23 cellular contexts compared by ENCODE assay signal in genomic region chr6:155077331-155077730, GRCh38.
A peak's percentile ranks its signal among the peaks of the same experiment; 100 is the strongest.
DNase-seq lines count a peak whose midpoint lies in the region; ATAC-seq and TF ChIP-seq lines count a peak whose summit lies in the region.
"Had no signal": no experiment of that assay in that cellular context is flagged by ENCODE, and none has a peak within 500 bp of the region (broad histone marks: within the 10 kb centered on the region; RNA-seq: fewer than 3 reads in every experiment).

No MANE protein-coding gene starts in this region.

- 88 to 91% methylated on average over 7 of the region's 7 CpGs for WGBS in thyroid gland, 2 donors

- CTCF ChIA-PET in Panc1 (lab: Charles Lee): no interaction called here
- CTCF ChIA-PET in activated CD4-positive, alpha-beta T cell treated with anti-CD3 and anti-CD28 coated beads, Interleukin-2, amount 10 ng/mL, durations not matched to agents 7 days and 5 days (lab: Charles Lee): no interaction called here

- no peaks in the 10 kb centered on the region for H3K9me3 ChIP-seq in Panc1 (ENCODE audit: control insufficient read depth, insufficient read depth, low read depth, low read length)
- H3K9me3 ChIP-seq in thyroid gland: no peaks in the 10 kb centered on the region
- H3K9me3 ChIP-seq: A549, esophagus muscularis mucosa, heart right ventricle, transverse colon had no signal

- intact Hi-C loops in Panc1 (cut with micrococcal nuclease; ENCODE audit: unreplicated experiment): no loop called here
- intact Hi-C loops in sciatic nerve (cut with DNase I): no loop called here
- intact Hi-C loops in thyroid gland (cut with DNase I): no loop called here

- no peaks in the 10 kb centered on the region for H3K27me3 Mint-ChIP-seq in activated CD4-positive, alpha-beta T cell treated with anti-CD3 and anti-CD28 coated beads, Interleukin-2, amount 10 ng/mL, durations not matched to agents 7 days and 5 days
- H3K27me3 Mint-ChIP-seq: activated CD4-positive, alpha-beta memory T cell treated with anti-CD3 and anti-CD28 coated beads, Interleukin-2, amount 10 ng/mL, durations not matched to agents 7 days and 5 days; activated naive CD8-positive, alpha-beta T cell; CD4-positive, alpha-beta memory T cell; T-cell had no signal

- no TSS peak for BruUV-seq in Panc1 (replicated peaks; lab: Mats Ljungman, UMichigan)

- H3K27me3 ChIP-seq in Panc1 (ENCODE audit: control insufficient read depth, insufficient read depth, low read length) (no peaks in the 10 kb centered on the region), thyroid gland (no peaks in the 10 kb centered on the region)
- H3K27me3 ChIP-seq: esophagus muscularis mucosa, heart right ventricle, transverse colon had no signal

- H3K4me3 ChIP-seq in AG10803 (ENCODE audit: low read length): no peak overlapping the region
- no peak overlapping the region for H3K4me3 ChIP-seq in Panc1 (ENCODE audit: low read depth in 2 of 2, low read length in 2 of 2)
- H3K4me3 ChIP-seq in fibroblast of mammary gland (ENCODE audit: control insufficient read depth, low read depth, low read length): no peak overlapping the region
- H3K4me3 ChIP-seq in thyroid gland (replicated peaks in 1 of 3): no peak overlapping the region
- H3K4me3 ChIP-seq: A549, esophagus muscularis mucosa, heart right ventricle, lung, transverse colon had no signal

- H3K4me3 Mint-ChIP-seq in activated CD4-positive, alpha-beta T cell treated with anti-CD3 and anti-CD28 coated beads, Interleukin-2, amount 10 ng/mL, durations not matched to agents 7 days and 5 days: no peak overlapping the region
- H3K4me3 Mint-ChIP-seq: activated CD4-positive, alpha-beta memory T cell treated with anti-CD3 and anti-CD28 coated beads, Interleukin-2, amount 10 ng/mL, durations not matched to agents 7 days and 5 days; activated naive CD8-positive, alpha-beta T cell; activated T-cell treated with anti-CD3 and anti-CD28 coated beads, Interleukin-2, amount 50 U/mL, for 72 hours; CD4-positive, alpha-beta memory T cell; naive B cell; stimulated activated memory B cell treated with anti-CD40 and anti-IgM and Interleukin-4, amounts not matched to agents 10 μg/mL and 1 μg/mL and 100 μg/mL, for 72 hours; T-cell had no signal

- H3K36me3 Mint-ChIP-seq in activated CD4-positive, alpha-beta T cell treated with anti-CD3 and anti-CD28 coated beads, Interleukin-2, amount 10 ng/mL, durations not matched to agents 7 days and 5 days (ENCODE audit: low read depth): no peaks in the 10 kb centered on the region
- H3K36me3 Mint-ChIP-seq: CD4-positive, alpha-beta memory T cell; naive B cell; stimulated activated memory B cell treated with anti-CD40 and anti-IgM and Interleukin-4, amounts not matched to agents 10 μg/mL and 1 μg/mL and 100 μg/mL, for 72 hours; T-cell had no signal

- in situ Hi-C loops in Panc1 (cut with HindIII; ENCODE audit: low pct_unique_long_range_greater_than_20kb, low sequenced_read_pairs): no loop called here

- DNase-seq in AG10803 (ENCODE audit: low read depth): peak; percentile 56
- no peak for DNase-seq in Panc1 (ENCODE audit: low read depth, low spot score)
- DNase-seq in fibroblast of mammary gland (ENCODE audit: low read depth): peak; percentile 60
- no peak for DNase-seq in sciatic nerve (ENCODE audit: low spot score)
- DNase-seq in NCI-H510A (lab: John Stamatoyannopoulos, UW): no peak
- DNase-seq in activated CD4-positive, alpha-beta T cell treated with anti-CD3 and anti-CD28 coated beads, Interleukin-2, amount 10 ng/mL, durations not matched to agents 7 days and 5 days: no peak
- no peak for DNase-seq in thyroid gland
- no peak for DNase-seq in retina
- DNase-seq: activated CD4-positive, alpha-beta memory T cell treated with anti-CD3 and anti-CD28 coated beads, Interleukin-2, amount 10 ng/mL, durations not matched to agents 7 days and 5 days; activated T-cell treated with anti-CD3 and anti-CD28 coated beads, Interleukin-2, amount 50 U/mL, for 72 hours; CD4-positive, alpha-beta memory T cell; DND-41; heart right ventricle; naive B cell; NCI-H1092 treated with DMSO at 0.1 percent for 48 hours; NCI-H510A treated with DMSO at 0.1 percent for 48 hours; T-cell; transverse colon had no signal

- TF ChIP-seq POLR2A in thyroid gland (IDR thresholded peaks at IDR 0.05): no peak

- H3K9me3 Mint-ChIP-seq in activated CD4-positive, alpha-beta T cell treated with anti-CD3 and anti-CD28 coated beads, Interleukin-2, amount 10 ng/mL, durations not matched to agents 7 days and 5 days: no peaks in the 10 kb centered on the region
- H3K9me3 Mint-ChIP-seq: activated CD4-positive, alpha-beta memory T cell treated with anti-CD3 and anti-CD28 coated beads, Interleukin-2, amount 10 ng/mL, durations not matched to agents 7 days and 5 days; activated T-cell treated with anti-CD3 and anti-CD28 coated beads, Interleukin-2, amount 50 U/mL, for 72 hours; CD4-positive, alpha-beta memory T cell; stimulated activated memory B cell treated with anti-CD40 and anti-IgM and Interleukin-4, amounts not matched to agents 10 μg/mL and 1 μg/mL and 100 μg/mL, for 72 hours; T-cell had no signal

- TF ChIP-seq CTCF in AG10803 (conservative IDR thresholded peaks at IDR 0.05; ENCODE audit: low read length) (no peak), Panc1 (IDR thresholded peaks at IDR 0.05) (no peak), fibroblast of mammary gland (conservative IDR thresholded peaks at IDR 0.05; ENCODE audit: control insufficient read depth, insufficient read depth, low read depth, low read length) (no peak), thyroid gland (IDR thresholded peaks at IDR 0.05) (no peak)

- H3K4me1 ChIP-seq in Panc1 (ENCODE audit: control insufficient read depth, insufficient read depth, low read length) (peaks cover 6% of the 10 kb centered on the region; the same call in 1 of the 2 replicates), thyroid gland (peaks cover 10 to 22% of the 10 kb centered on the region in 2 donors)
- H3K4me1 ChIP-seq: A549, esophagus muscularis mucosa had no signal

- ATAC-seq in Panc1: no peak
- peak; percentile 53 for ATAC-seq in sciatic nerve
- ATAC-seq: A549; activated T-cell treated with anti-CD3 and anti-CD28 coated beads, Interleukin-2, amount 50 U/mL, for 72 hours; heart right ventricle; stimulated activated memory B cell treated with anti-CD40 and anti-IgM and Interleukin-4, amounts not matched to agents 10 μg/mL and 1 μg/mL and 100 μg/mL, for 72 hours; T-cell had no signal

- POLR2A ChIA-PET in Panc1 (lab: Charles Lee): no interaction called here
- POLR2A ChIA-PET in activated CD4-positive, alpha-beta T cell treated with anti-CD3 and anti-CD28 coated beads, Interleukin-2, amount 10 ng/mL, durations not matched to agents 7 days and 5 days (lab: Charles Lee): no interaction called here

- H3K4me1 Mint-ChIP-seq in activated CD4-positive, alpha-beta T cell treated with anti-CD3 and anti-CD28 coated beads, Interleukin-2, amount 10 ng/mL, durations not matched to agents 7 days and 5 days: peaks cover 30% of the 10 kb centered on the region
- H3K4me1 Mint-ChIP-seq: naive B cell had no signal

- H3K27ac Mint-ChIP-seq in activated CD4-positive, alpha-beta T cell treated with anti-CD3 and anti-CD28 coated beads, Interleukin-2, amount 10 ng/mL, durations not matched to agents 7 days and 5 days: no peak overlapping the region
- H3K27ac Mint-ChIP-seq: activated CD4-positive, alpha-beta memory T cell treated with anti-CD3 and anti-CD28 coated beads, Interleukin-2, amount 10 ng/mL, durations not matched to agents 7 days and 5 days; activated naive CD8-positive, alpha-beta T cell; stimulated activated memory B cell treated with anti-CD40 and anti-IgM and Interleukin-4, amounts not matched to agents 10 μg/mL and 1 μg/mL and 100 μg/mL, for 72 hours; T-cell had no signal

- H3K36me3 ChIP-seq in Panc1 (ENCODE audit: control insufficient read depth, insufficient read depth, low read length) (no peaks in the 10 kb centered on the region), thyroid gland (no peaks in the 10 kb centered on the region)
- H3K36me3 ChIP-seq: esophagus muscularis mucosa, heart right ventricle, transverse colon had no signal

- H3K27ac ChIP-seq in Panc1 (ENCODE audit: low read length): peak overlapping the region; percentile 31; the same call in 1 of the 2 replicates
- H3K27ac ChIP-seq in thyroid gland: no peak overlapping the region
- H3K27ac ChIP-seq: A549, esophagus muscularis mucosa, heart right ventricle had no signal

Comparison
In these comparisons a context has a peak if more than half of its experiments do, and no peak if none do; other contexts are left out.
1. DNase-seq: peak in AG10803 (single experiment) and fibroblast of mammary gland (single experiment); none in Panc1 (single experiment), sciatic nerve (single experiment), NCI-H510A (single experiment), activated CD4-positive, alpha-beta T cell treated with anti-CD3 and anti-CD28 coated beads, Interleukin-2, amount 10 ng/mL, durations not matched to agents 7 days and 5 days (single experiment), thyroid gland (0 of 2) and retina (single experiment).